In the genomic region with DNA sequence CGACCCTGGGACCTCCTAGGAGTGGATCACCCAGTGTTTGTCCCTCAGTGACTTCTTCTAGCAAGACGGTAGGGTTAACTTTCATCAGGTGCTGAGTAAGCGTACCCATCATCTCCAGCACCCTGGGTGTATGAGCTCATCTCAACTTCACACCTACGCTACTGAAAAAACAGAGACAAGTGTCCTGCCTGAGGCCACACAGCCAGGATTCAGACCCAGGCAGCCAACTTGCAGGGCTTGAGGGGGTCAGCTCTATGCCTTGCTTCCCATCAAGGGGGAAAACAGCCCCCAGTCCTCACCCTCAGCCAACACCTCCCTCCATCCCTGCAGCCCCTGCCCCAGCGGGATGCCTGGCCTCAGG, we compare ENCODE assay signal across 1 cellular context.
TF ChIP-seq lines count a peak whose summit lies in the region.

No MANE protein-coding gene starts in this region.

TF ChIP-seq in H1, 55 proteins besides CTCF, POLR2A, EP300 and RAD21:
- no peak for TF ChIP-seq MAFK (IDR thresholded peaks at IDR 0.05; ENCODE audit: low read depth, low read length)
- TF ChIP-seq ZNF274 (IDR thresholded peaks at IDR 0.05; ENCODE audit: borderline replicate concordance, extremely low read depth, low read length): no peak
- no peak for TF ChIP-seq SIX5 (IDR thresholded peaks at IDR 0.05; ENCODE audit: low read depth, low read length)
- TF ChIP-seq RBBP5 (IDR thresholded peaks at IDR 0.05; ENCODE audit: borderline replicate concordance, low read depth, low read length): no peak
- TF ChIP-seq KDM4A (IDR thresholded peaks at IDR 0.05; ENCODE audit: low read depth, low read length, severe bottlenecking): no peak
- no peak for TF ChIP-seq KDM1A (IDR thresholded peaks at IDR 0.05; ENCODE audit: borderline replicate concordance, low read length)
- no peak for TF ChIP-seq CBX8 (IDR thresholded peaks at IDR 0.05; ENCODE audit: borderline replicate concordance, low read depth, low read length)
- no peak for TF ChIP-seq GTF2F1 (IDR thresholded peaks at IDR 0.05; ENCODE audit: borderline replicate concordance, low read depth, low read length)
- no peak for TF ChIP-seq JUN (IDR thresholded peaks at IDR 0.05; ENCODE audit: low read depth, low read length)
- no peak for TF ChIP-seq SP4 (IDR thresholded peaks at IDR 0.05; ENCODE audit: low read length)
